ENCODE assay signal across 20 cellular contexts in the genomic region with DNA sequence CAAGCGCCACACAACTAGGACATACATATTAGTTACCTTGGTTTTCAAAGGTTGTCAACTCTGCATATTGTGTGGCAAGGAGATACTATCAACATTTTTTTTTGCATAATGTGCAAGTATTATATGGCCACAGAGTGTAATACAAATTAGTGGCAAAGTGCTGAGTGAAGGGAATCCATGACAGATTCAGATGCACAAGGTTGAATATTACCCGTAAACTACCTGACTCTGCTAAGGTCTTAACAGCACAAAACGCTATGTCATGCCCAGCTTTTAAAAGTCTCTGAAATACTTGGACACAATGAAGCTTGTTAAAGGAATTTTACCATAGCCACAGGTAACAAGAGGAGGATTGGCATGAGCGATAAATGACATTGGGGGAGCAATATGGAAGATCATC.
DNase-seq lines count a peak whose midpoint lies in the region; ATAC-seq and TF ChIP-seq lines count a peak whose summit lies in the region.
"Had no signal": no experiment of that assay in that cellular context is flagged by ENCODE, and none has a peak within 500 bp of the region (broad histone marks: within the 10 kb centered on the region; RNA-seq: fewer than 3 reads in every experiment).

No MANE protein-coding gene starts in this region.

- H3K56ac ChIP-seq in H9 (ENCODE audit: insufficient read length, low read depth, low read length) = no peak overlapping the region

- H3K9ac ChIP-seq in H9 (ENCODE audit: extremely low read depth, insufficient read length, low read length) = no peak overlapping the region

- no peak overlapping the region for H4K91ac ChIP-seq in H9 (ENCODE audit: insufficient read length, low read depth, low read length)

- H3K27me3 ChIP-seq in H9 (ENCODE audit: insufficient read depth, low read length) = no peaks in the 10 kb centered on the region

- intact Hi-C loops in activated CD4-positive, alpha-beta T cell treated with anti-CD3 and anti-CD28 coated beads for 36 hours (cut with DNase I, micrococcal nuclease) = no loop called here

- H3T11ph ChIP-seq in H9 (ENCODE audit: low read length) = no peak overlapping the region

- H3K79me1 ChIP-seq in H9 (ENCODE audit: insufficient read depth, low read depth, low read length, poor library complexity, severe bottlenecking) = no peaks in the 10 kb centered on the region

- H3K9me3 Mint-ChIP-seq in activated CD4-positive, alpha-beta T cell treated with anti-CD3 and anti-CD28 coated beads for 36 hours (ENCODE audit: low read depth) = no peaks in the 10 kb centered on the region
- H3K9me3 Mint-ChIP-seq in H9 = no peaks in the 10 kb centered on the region
- H3K9me3 Mint-ChIP-seq in activated naive CD4-positive, alpha-beta T cell treated with anti-CD3 and anti-CD28 coated beads, Interleukin-2, amount 50 U/mL, for 72 hours = no peaks in the 10 kb centered on the region
- no peaks in the 10 kb centered on the region for H3K9me3 Mint-ChIP-seq in naive thymus-derived CD8-positive, alpha-beta T cell
- H3K9me3 Mint-ChIP-seq: HFFc6 had no signal

- no peak overlapping the region for H2BK20ac ChIP-seq in H9 (ENCODE audit: low read depth, low read length, poor library complexity, severe bottlenecking)

- H3K27ac Mint-ChIP-seq in activated CD4-positive, alpha-beta T cell treated with anti-CD3 and anti-CD28 coated beads for 36 hours = peak overlapping the region; percentile 76
- peak overlapping the region; percentile 26 to 89 (median 89); a peak in 6 of 7 replicates for H3K27ac Mint-ChIP-seq in H9
- peak overlapping the region; percentile 69 to 84 for H3K27ac Mint-ChIP-seq in activated naive CD4-positive, alpha-beta T cell treated with anti-CD3 and anti-CD28 coated beads, Interleukin-2, amount 50 U/mL, for 72 hours
- H3K27ac Mint-ChIP-seq in naive thymus-derived CD8-positive, alpha-beta T cell = peak overlapping the region in 6 of 10 donors; percentile 7 to 79 (median 49)
- H3K27ac Mint-ChIP-seq: HFFc6 had no signal

- TF ChIP-seq CTCF in H9 (conservative IDR thresholded peaks at IDR 0.05) = no peak

- H3K27ac ChIP-seq in H9 (ENCODE audit: insufficient read length, low read depth, low read length) = peak overlapping the region; percentile 86

- H3K4me3 Mint-ChIP-seq in activated CD4-positive, alpha-beta T cell treated with anti-CD3 and anti-CD28 coated beads for 36 hours = no peak overlapping the region
- H3K4me3 Mint-ChIP-seq in H9 = no peak overlapping the region
- no peak overlapping the region for H3K4me3 Mint-ChIP-seq in naive thymus-derived CD8-positive, alpha-beta T cell
- H3K4me3 Mint-ChIP-seq: HFFc6 had no signal

- no CpG with 5 or more reads among the region's 4 CpGs for WGBS in H9 (ENCODE audit: extremely low coverage, insufficient read length, low lambda C conversion rate)

- POLR2A ChIA-PET in activated CD4-positive, alpha-beta T cell treated with anti-CD3 and anti-CD28 coated beads for 36 hours (lab: Charles Lee) = interaction anchor here (0.6 kb wide), 1 partner anchor 372 kb away, joined by 4 read pairs; no protein-coding TSS in a partner anchor
- POLR2A ChIA-PET in naive thymus-derived CD8-positive, alpha-beta T cell (lab: Charles Lee) = interaction anchor here (0.7 kb wide), 1 partner anchor 481 kb away, joined by 3 read pairs; no protein-coding TSS in a partner anchor

- no peaks in the 10 kb centered on the region for H3K9me3 ChIP-seq in H9 (ENCODE audit: control insufficient read depth, low read depth, low read length)

- peaks cover 28% of the 10 kb centered on the region for H3K36me3 Mint-ChIP-seq in activated CD4-positive, alpha-beta T cell treated with anti-CD3 and anti-CD28 coated beads for 36 hours (ENCODE audit: low read depth)
- peaks cover 5 to 12% (median 11%) of the 10 kb centered on the region in 3 experiments; a peak in 6 of 7 replicates for H3K36me3 Mint-ChIP-seq in H9 (ENCODE audit: insufficient read depth in 1 of 3, low read depth in 3 of 3)
- peaks cover 12 to 32% of the 10 kb centered on the region in 2 donors for H3K36me3 Mint-ChIP-seq in activated naive CD4-positive, alpha-beta T cell treated with anti-CD3 and anti-CD28 coated beads, Interleukin-2, amount 50 U/mL, for 72 hours
- H3K36me3 Mint-ChIP-seq in naive thymus-derived CD8-positive, alpha-beta T cell = peaks cover 7 to 41% (median 23%) of the 10 kb centered on the region in 3 donors

- H3K14ac ChIP-seq in H9 (ENCODE audit: insufficient read depth, low read length) = no peak overlapping the region

- H3K4me1 ChIP-seq in H9 (ENCODE audit: insufficient read depth, low read length) = peaks cover 2% of the 10 kb centered on the region; the same call in 1 of the 2 replicates

- H2BK5ac ChIP-seq in H9 (ENCODE audit: insufficient read length, low read length) = no peak overlapping the region

- H2BK12ac ChIP-seq in H9 (ENCODE audit: insufficient read length, low read depth, low read length) = no peak overlapping the region

- CTCF ChIA-PET in activated CD4-positive, alpha-beta T cell treated with anti-CD3 and anti-CD28 coated beads for 36 hours (lab: Charles Lee) = no interaction called here

- peaks cover 24% of the 10 kb centered on the region for H3K4me1 Mint-ChIP-seq in activated CD4-positive, alpha-beta T cell treated with anti-CD3 and anti-CD28 coated beads for 36 hours
- peaks cover 75 to 89% of the 10 kb centered on the region in 2 experiments for H3K4me1 Mint-ChIP-seq in H9
- peaks cover 17 to 42% (median 38%) of the 10 kb centered on the region in 4 donors for H3K4me1 Mint-ChIP-seq in naive thymus-derived CD8-positive, alpha-beta T cell

- H4K5ac ChIP-seq in H9 (ENCODE audit: insufficient read length, low read depth, low read length) = no peak overlapping the region

- H4K20me1 ChIP-seq in H9 (ENCODE audit: control insufficient read depth, insufficient read depth, insufficient read length) = no peaks in the 10 kb centered on the region

- no peaks in the 10 kb centered on the region for H3K23me2 ChIP-seq in H9 (ENCODE audit: insufficient read length, low read depth, low read length, poor library complexity, severe bottlenecking)

- no peak overlapping the region for H3K4me2 ChIP-seq in H9 (ENCODE audit: insufficient read depth, insufficient read length, low read length)

- no peak overlapping the region for H3K23ac ChIP-seq in H9 (ENCODE audit: insufficient read length, low read depth, low read length)

- no peak overlapping the region for H2BK120ac ChIP-seq in H9 (ENCODE audit: low read depth, low read length, poor library complexity, severe bottlenecking)

- no peak overlapping the region for H4K8ac ChIP-seq in H9 (replicated peaks; ENCODE audit: insufficient read length, low read depth, low read length)

- H2AK5ac ChIP-seq in H9 (ENCODE audit: insufficient read length, low read length) = no peak overlapping the region

- DNase-seq in activated CD4-positive, alpha-beta T cell treated with anti-CD3 and anti-CD28 coated beads for 36 hours = no peak
- no peak for DNase-seq in activated CD4-positive, alpha-beta T cell treated with anti-CD3 and anti-CD28 coated beads for 48 hours
- no peak for DNase-seq in H9
- no peak for DNase-seq in activated naive CD4-positive, alpha-beta T cell treated with anti-CD3 and anti-CD28 coated beads, Interleukin-2, amount 50 U/mL, for 72 hours (ENCODE audit: low spot score in 2 of 2)
- no peak for DNase-seq in naive thymus-derived CD8-positive, alpha-beta T cell
- no peak for DNase-seq in HPDE6-E6E7 (ENCODE audit: extremely low spot score)
- DNase-seq in NCI-H446 treated with DMSO at 0.1 percent for 48 hours (lab: John Stamatoyannopoulos, UW) = no peak
- DNase-seq: C1 segment of cervical spinal cord, GDM1, HFFc6, IMR-90, Karpas-422, MV-4-11, NCI-H1417, NCI-H187 treated with DMSO at 0.1 percent for 48 hours, NCI-H345, NCI-H526 treated with DMSO at 0.1 percent for 48 hours, Right ventricle myocardium superior had no signal

- H3K79me2 ChIP-seq in H9 (ENCODE audit: insufficient read depth, low read length) = no peaks in the 10 kb centered on the region

- H2BK15ac ChIP-seq in H9 (ENCODE audit: low read depth, low read length) = no peak overlapping the region

- peak; percentile 44 for ATAC-seq in activated CD4-positive, alpha-beta T cell treated with anti-CD3 and anti-CD28 coated beads for 36 hours
- ATAC-seq in activated naive CD4-positive, alpha-beta T cell treated with anti-CD3 and anti-CD28 coated beads, Interleukin-2, amount 50 U/mL, for 72 hours = peak; percentile 4 to 28
- peak in 1 of 2 donors; percentile 22 for ATAC-seq in naive thymus-derived CD8-positive, alpha-beta T cell
- ATAC-seq in HG02840 (IDR thresholded peaks at IDR 0.05; ENCODE audit: low FRiP score, unreplicated experiment) = no peak
- ATAC-seq: GM12878 had no signal

- no peak overlapping the region for H3K4ac ChIP-seq in H9 (ENCODE audit: low read depth, low read length)

- H3K18ac ChIP-seq in H9 (ENCODE audit: insufficient read length, low read depth, low read length) = no peak overlapping the region

- no peak overlapping the region for H2AFZ ChIP-seq in H9 (ENCODE audit: low read length)

- no peaks in the 10 kb centered on the region for H3K27me3 Mint-ChIP-seq in activated CD4-positive, alpha-beta T cell treated with anti-CD3 and anti-CD28 coated beads for 36 hours
- H3K27me3 Mint-ChIP-seq in H9 (ENCODE audit: low read depth) = no peaks in the 10 kb centered on the region
- H3K27me3 Mint-ChIP-seq in naive thymus-derived CD8-positive, alpha-beta T cell = no peaks in the 10 kb centered on the region
